ENCODE assay signal across 35 cellular contexts in the genomic region with DNA sequence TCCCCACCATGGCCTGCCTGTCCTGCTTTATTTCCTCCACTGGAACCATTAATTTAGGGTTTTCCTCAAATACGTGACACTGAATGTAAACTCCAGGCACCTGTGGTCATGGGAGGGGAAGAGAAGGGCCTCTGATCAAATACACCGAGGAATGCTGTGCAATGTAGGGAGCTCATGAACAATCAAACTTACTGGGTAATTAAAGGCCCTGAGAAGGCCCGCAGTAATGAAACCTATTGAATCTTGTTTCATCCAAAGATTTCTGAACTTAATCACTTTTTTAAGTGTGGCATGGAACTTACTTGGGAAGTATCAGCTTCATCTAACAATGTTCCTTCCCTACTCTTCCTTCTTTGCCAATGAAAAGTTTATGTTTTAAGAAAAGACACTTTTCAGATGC.
"Had no signal": no experiment of that assay in that cellular context is flagged by ENCODE, and none has a peak within 500 bp of the region (broad histone marks: within the 10 kb centered on the region; RNA-seq: fewer than 3 reads in every experiment).

No MANE protein-coding gene starts in this region.

- H3K4me3 Mint-ChIP-seq: activated B cell treated with CpG ODN at 0.5 μM for 24 hours; activated CD4-positive, alpha-beta memory T cell treated with anti-CD3 and anti-CD28 coated beads, Interleukin-2, amount 10 ng/mL, durations not matched to agents 7 days and 5 days; activated CD4-positive, alpha-beta T cell treated with anti-CD3 and anti-CD28 coated beads, Interleukin-2, amount 10 ng/mL, durations not matched to agents 24 days and 14 days; activated CD8-positive, alpha-beta memory T cell treated with anti-CD3 and anti-CD28 coated beads, Interleukin-2, amount 10 ng/mL, durations not matched to agents 7 days and 5 days; activated CD8-positive, alpha-beta T cell treated with anti-CD3 and anti-CD28 coated beads, Interleukin-2, amount 10 ng/mL, durations not matched to agents 7 days and 5 days; activated naive CD4-positive, alpha-beta T cell treated with anti-CD3 and anti-CD28 coated beads, Interleukin-2, amount 10 ng/mL, durations not matched to agents 7 days and 5 days; activated naive CD4-positive, alpha-beta T cell treated with anti-CD3 and anti-CD28 coated beads, Interleukin-2, amount 50 U/mL, for 24 hours; activated naive CD8-positive, alpha-beta T cell; activated naive CD8-positive, alpha-beta T cell treated with anti-CD3 and anti-CD28 coated beads, Interleukin-2, amount 10 ng/mL, durations not matched to agents 7 days and 5 days; activated naive CD8-positive, alpha-beta T cell treated with anti-CD3 and anti-CD28 coated beads, Interleukin-2, amount 50 U/mL, for 24 hours; activated T-cell treated with anti-CD3 and anti-CD28 coated beads, Interleukin-2, amount 50 U/mL, for 24 hours; T-helper 1 cell treated with Interleukin-12 subunit alpha and Interleukin-12 subunit beta and Interleukin-4 antibody, amounts not matched to agents 30 μg/mL and 1 μg/mL, for 36 hours; T-helper 2 cell treated with Interferon-gamma antibody and Interleukin-4, amounts not matched to agents 5 μg/mL and 100 μg/mL, for 36 hours had no signal

- H3K4me1 Mint-ChIP-seq: activated B cell treated with CpG ODN at 0.5 μM for 24 hours; activated CD4-positive, alpha-beta memory T cell treated with anti-CD3 and anti-CD28 coated beads, Interleukin-2, amount 10 ng/mL, durations not matched to agents 7 days and 5 days; activated CD4-positive, alpha-beta T cell treated with anti-CD3 and anti-CD28 coated beads, Interleukin-2, amount 10 ng/mL, durations not matched to agents 24 days and 14 days; activated CD8-positive, alpha-beta memory T cell treated with anti-CD3 and anti-CD28 coated beads, Interleukin-2, amount 10 ng/mL, durations not matched to agents 7 days and 5 days; activated naive CD4-positive, alpha-beta T cell treated with anti-CD3 and anti-CD28 coated beads, Interleukin-2, amount 10 ng/mL, durations not matched to agents 7 days and 5 days; activated naive CD4-positive, alpha-beta T cell treated with anti-CD3 and anti-CD28 coated beads, Interleukin-2, amount 50 U/mL, for 24 hours; activated naive CD8-positive, alpha-beta T cell treated with anti-CD3 and anti-CD28 coated beads, Interleukin-2, amount 10 ng/mL, durations not matched to agents 7 days and 5 days; activated naive CD8-positive, alpha-beta T cell treated with anti-CD3 and anti-CD28 coated beads, Interleukin-2, amount 50 U/mL, for 24 hours had no signal

- H3K27ac Mint-ChIP-seq: activated B cell treated with CpG ODN at 0.5 μM for 24 hours; activated CD4-positive, alpha-beta memory T cell treated with anti-CD3 and anti-CD28 coated beads, Interleukin-2, amount 10 ng/mL, durations not matched to agents 7 days and 5 days; activated CD4-positive, alpha-beta T cell treated with anti-CD3 and anti-CD28 coated beads, Interleukin-2, amount 10 ng/mL, durations not matched to agents 24 days and 14 days; activated CD8-positive, alpha-beta memory T cell treated with anti-CD3 and anti-CD28 coated beads, Interleukin-2, amount 10 ng/mL, durations not matched to agents 7 days and 5 days; activated CD8-positive, alpha-beta T cell treated with anti-CD3 and anti-CD28 coated beads, Interleukin-2, amount 10 ng/mL, durations not matched to agents 7 days and 5 days; activated naive CD4-positive, alpha-beta T cell treated with anti-CD3 and anti-CD28 coated beads, Interleukin-2, amount 10 ng/mL, durations not matched to agents 7 days and 5 days; activated naive CD4-positive, alpha-beta T cell treated with anti-CD3 and anti-CD28 coated beads, Interleukin-2, amount 50 U/mL, for 24 hours; activated naive CD8-positive, alpha-beta T cell; activated naive CD8-positive, alpha-beta T cell treated with anti-CD3 and anti-CD28 coated beads, Interleukin-2, amount 10 ng/mL, durations not matched to agents 7 days and 5 days; activated naive CD8-positive, alpha-beta T cell treated with anti-CD3 and anti-CD28 coated beads, Interleukin-2, amount 50 U/mL, for 24 hours; activated T-cell treated with anti-CD3 and anti-CD28 coated beads, Interleukin-2, amount 50 U/mL, for 24 hours; activated T-helper 2 cell treated with anti-CD3 and anti-CD28 coated beads, Interferon-gamma antibody, Interleukin-2, Interleukin-4, amounts not matched to agents 10 μg/mL and 5 μg/mL and 100 μg/mL, durations not matched to agents 14 hours and 24 hours and 36 hours; T-helper 1 cell treated with Interleukin-12 subunit alpha and Interleukin-12 subunit beta and Interleukin-4 antibody, amounts not matched to agents 30 μg/mL and 1 μg/mL, for 36 hours; T-helper 2 cell treated with Interferon-gamma antibody and Interleukin-4, amounts not matched to agents 5 μg/mL and 100 μg/mL, for 36 hours had no signal

- DNase-seq: activated B cell treated with CpG ODN at 0.5 μM for 24 hours; activated CD4-positive, alpha-beta memory T cell treated with anti-CD3 and anti-CD28 coated beads, Interleukin-2, amount 10 ng/mL, durations not matched to agents 7 days and 5 days; activated CD4-positive, alpha-beta T cell treated with anti-CD3 and anti-CD28 coated beads for 4 hours; activated CD4-positive, alpha-beta T cell treated with anti-CD3 and anti-CD28 coated beads, Interleukin-2, amount 10 ng/mL, durations not matched to agents 24 days and 14 days; activated CD4-positive, alpha-beta T cell treated with anti-CD3 and anti-CD28 coated beads, Interleukin-2, amount 50 U/mL, for 1 hour; activated CD4-positive, alpha-beta T cell treated with anti-CD3 and anti-CD28 coated beads, Interleukin-2, amount 50 U/mL, for 4 hours; activated CD4-positive, CD25-positive, alpha-beta regulatory T cell treated with anti-CD3 and anti-CD28 coated beads, Interleukin-2, amount 50 U/mL, for 72 hours; activated CD8-positive, alpha-beta memory T cell treated with anti-CD3 and anti-CD28 coated beads for 24 hours; activated CD8-positive, alpha-beta memory T cell treated with anti-CD3 and anti-CD28 coated beads, Interleukin-2, amount 10 ng/mL, durations not matched to agents 7 days and 5 days; activated CD8-positive, alpha-beta memory T cell treated with anti-CD3 and anti-CD28 coated beads, Interleukin-2, amount 50 U/mL, for 48 hours; activated CD8-positive, alpha-beta T cell treated with anti-CD3 and anti-CD28 coated beads, Interleukin-2, amount 10 ng/mL, durations not matched to agents 7 days and 5 days; activated effector memory CD4-positive, alpha-beta T cell treated with Interleukin-2 at 50 U/mL for 16 hours; activated gamma-delta T cell; activated naive CD4-positive, alpha-beta T cell treated with anti-CD3 and anti-CD28 coated beads, Interleukin-2, amount 10 ng/mL, durations not matched to agents 7 days and 5 days; activated naive CD4-positive, alpha-beta T cell treated with Interleukin-2 at 50 U/mL for 16 hours; activated naive CD8-positive, alpha-beta T cell treated with anti-CD3 and anti-CD28 coated beads, Interleukin-2, amount 10 ng/mL, durations not matched to agents 7 days and 5 days; activated naive CD8-positive, alpha-beta T cell treated with anti-CD3 and anti-CD28 coated beads, Interleukin-2, amount 50 U/mL, for 24 hours; activated T-cell treated with anti-CD3 and anti-CD28 coated beads, Interleukin-2, amount 50 U/mL, for 24 hours; activated T-cell treated with anti-CD3 and anti-CD28 coated beads, Interleukin-2, amount 50 U/mL, for 48 hours; amygdala; anterior cingulate cortex; brain microvascular endothelial cell; central memory CD4-positive, alpha-beta T cell; T-helper 1 cell; T-helper 2 cell; T-helper 9 cell had no signal

- H3K27me3 ChIP-seq: ascending aorta had no signal

- H3K36me3 ChIP-seq: ascending aorta, brain microvascular endothelial cell, breast epithelium had no signal

- FAIRE-seq: TTC549 had no signal

- H3K9me3 ChIP-seq: ascending aorta, breast epithelium had no signal

- H3K4me1 ChIP-seq: ascending aorta, breast epithelium had no signal

- H3K36me3 Mint-ChIP-seq: activated CD8-positive, alpha-beta memory T cell treated with anti-CD3 and anti-CD28 coated beads, Interleukin-2, amount 10 ng/mL, durations not matched to agents 7 days and 5 days; activated naive CD4-positive, alpha-beta T cell treated with anti-CD3 and anti-CD28 coated beads, Interleukin-2, amount 10 ng/mL, durations not matched to agents 7 days and 5 days; activated naive CD4-positive, alpha-beta T cell treated with anti-CD3 and anti-CD28 coated beads, Interleukin-2, amount 50 U/mL, for 24 hours; activated naive CD8-positive, alpha-beta T cell treated with anti-CD3 and anti-CD28 coated beads, Interleukin-2, amount 10 ng/mL, durations not matched to agents 7 days and 5 days had no signal

- ATAC-seq: activated CD8-positive, alpha-beta memory T cell treated with anti-CD3 and anti-CD28 coated beads, Interleukin-2, amount 10 ng/mL, durations not matched to agents 7 days and 5 days; activated CD8-positive, alpha-beta T cell treated with anti-CD3 and anti-CD28 coated beads, Interleukin-2, amount 10 ng/mL, durations not matched to agents 7 days and 5 days; activated naive CD8-positive, alpha-beta T cell treated with anti-CD3 and anti-CD28 coated beads, Interleukin-2, amount 50 U/mL, for 24 hours had no signal

- H3K9me3 Mint-ChIP-seq: activated B cell treated with CpG ODN at 0.5 μM for 24 hours; activated CD4-positive, alpha-beta memory T cell treated with anti-CD3 and anti-CD28 coated beads, Interleukin-2, amount 10 ng/mL, durations not matched to agents 7 days and 5 days; activated CD4-positive, alpha-beta T cell treated with anti-CD3 and anti-CD28 coated beads, Interleukin-2, amount 10 ng/mL, durations not matched to agents 24 days and 14 days; activated naive CD4-positive, alpha-beta T cell treated with anti-CD3 and anti-CD28 coated beads, Interleukin-2, amount 10 ng/mL, durations not matched to agents 7 days and 5 days; activated naive CD4-positive, alpha-beta T cell treated with anti-CD3 and anti-CD28 coated beads, Interleukin-2, amount 50 U/mL, for 24 hours; activated naive CD8-positive, alpha-beta T cell treated with anti-CD3 and anti-CD28 coated beads, Interleukin-2, amount 10 ng/mL, durations not matched to agents 7 days and 5 days; activated naive CD8-positive, alpha-beta T cell treated with anti-CD3 and anti-CD28 coated beads, Interleukin-2, amount 50 U/mL, for 24 hours; activated T-cell treated with anti-CD3 and anti-CD28 coated beads, Interleukin-2, amount 50 U/mL, for 24 hours; activated T-helper 2 cell treated with anti-CD3 and anti-CD28 coated beads, Interferon-gamma antibody, Interleukin-2, Interleukin-4, amounts not matched to agents 10 μg/mL and 5 μg/mL and 100 μg/mL, durations not matched to agents 14 hours and 24 hours and 36 hours; T-helper 1 cell treated with Interleukin-12 subunit alpha and Interleukin-12 subunit beta and Interleukin-4 antibody, amounts not matched to agents 30 μg/mL and 1 μg/mL, for 36 hours; T-helper 2 cell treated with Interferon-gamma antibody and Interleukin-4, amounts not matched to agents 5 μg/mL and 100 μg/mL, for 36 hours had no signal

- H3K27ac ChIP-seq: ascending aorta, brain microvascular endothelial cell, breast epithelium, VCaP had no signal

- H3K4me3 ChIP-seq: ascending aorta, breast epithelium had no signal
